8 cellular contexts compared by ENCODE assay signal in the genomic region with DNA sequence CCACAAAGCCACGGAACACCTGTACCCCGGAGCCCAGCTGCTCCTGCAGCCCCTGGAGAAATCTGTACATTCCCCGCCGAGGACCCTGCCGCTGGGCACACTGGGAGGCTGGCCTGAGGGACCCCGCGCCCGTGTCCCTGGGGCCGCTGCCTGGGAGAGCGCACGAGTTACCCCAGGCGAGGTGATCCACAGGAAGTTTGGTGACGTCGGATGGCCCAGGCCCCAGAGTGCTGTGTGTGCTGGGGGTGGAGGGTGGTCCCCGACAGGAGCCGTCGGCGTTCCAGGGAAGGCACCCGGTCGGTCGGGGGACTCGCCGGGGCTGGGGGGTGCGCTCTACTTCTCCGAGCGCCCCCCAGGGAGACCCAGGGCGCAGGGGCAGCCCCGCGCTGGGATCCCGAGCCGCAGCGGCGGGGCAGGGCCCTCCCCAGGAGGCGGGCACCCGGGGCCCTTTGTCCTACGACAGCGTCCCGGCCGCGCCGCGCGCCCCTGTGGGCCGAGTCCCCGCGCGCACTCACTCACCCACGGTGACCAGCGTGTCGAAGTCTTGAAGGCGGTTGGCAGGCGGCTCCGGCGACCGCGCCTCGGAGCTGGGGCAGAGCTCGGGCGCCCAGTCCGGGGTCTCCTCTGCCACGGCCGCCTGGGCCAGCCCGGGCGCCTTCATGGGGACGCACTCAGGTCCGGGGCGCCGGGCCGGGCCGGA.
DNase-seq lines count a peak whose midpoint lies in the region; ATAC-seq and TF ChIP-seq lines count a peak whose summit lies in the region.
"Not testable (repeated sequence)": the region's sequence is repeated elsewhere in the genome, so short reads cannot be mapped to it uniquely, and the experiment has no call there.

No MANE protein-coding gene starts in this region.

- H3K27me3 ChIP-seq in CD4-positive, CD25-positive, alpha-beta regulatory T cell (ENCODE audit: control insufficient read depth, insufficient read depth, low read length); skeletal muscle satellite cell (ENCODE audit: control insufficient read depth, insufficient read depth, low read length): not testable (repeated sequence)

- not testable (repeated sequence) for TF ChIP-seq CTCF in LNCaP clone FGC (IDR thresholded peaks at IDR 0.05; ENCODE audit: control insufficient read depth, extremely low read depth, insufficient read depth); astrocyte of the cerebellum (IDR thresholded peaks at IDR 0.05; ENCODE audit: low read depth, low read length, missing control alignments)

- not testable (repeated sequence) for H3K36me3 Mint-ChIP-seq in CD4-positive, CD25-positive, alpha-beta regulatory T cell

- H3K9ac ChIP-seq in skeletal muscle satellite cell (ENCODE audit: low read depth, low read length): peak overlapping the region; percentile 45

- H3K4me1 Mint-ChIP-seq in CD4-positive, CD25-positive, alpha-beta regulatory T cell: not testable (repeated sequence)

- not testable (repeated sequence) for H3K27ac Mint-ChIP-seq in CD4-positive, CD25-positive, alpha-beta regulatory T cell

- not testable (repeated sequence) for H3K27ac ChIP-seq in CD4-positive, CD25-positive, alpha-beta regulatory T cell (ENCODE audit: insufficient read depth, low read length, poor library complexity, severe bottlenecking)

- DNase-seq in CD4-positive, CD25-positive, alpha-beta regulatory T cell: peak in 1 of 3 donors; percentile 20
- DNase-seq in LNCaP clone FGC (ENCODE audit: low read depth); astrocyte of the cerebellum (ENCODE audit: low read depth): not testable (repeated sequence)

- not testable (repeated sequence) for H3K4me3 ChIP-seq in CD4-positive, CD25-positive, alpha-beta regulatory T cell (ENCODE audit: low read depth, low read length)
- peak overlapping the region; percentile 35; the same call in 1 of the 2 replicates for H3K4me3 ChIP-seq in LNCaP clone FGC (ENCODE audit: low read depth, low read length)
- peak overlapping the region; percentile 41 for H3K4me3 ChIP-seq in astrocyte of the cerebellum (ENCODE audit: low read depth, low read length)
- peak overlapping the region; percentile 17 for H3K4me3 ChIP-seq in iPS-11a (ENCODE audit: low read depth, low read length)
- peak overlapping the region; percentile 66 for H3K4me3 ChIP-seq in skeletal muscle satellite cell (ENCODE audit: low read length)

- H3K36me3 ChIP-seq in CD4-positive, CD25-positive, alpha-beta regulatory T cell (ENCODE audit: control insufficient read depth, insufficient read depth, low read length); skeletal muscle satellite cell (ENCODE audit: insufficient read depth, low read length): not testable (repeated sequence)

- H3K4me3 Mint-ChIP-seq in CD4-positive, CD25-positive, alpha-beta regulatory T cell: peak overlapping the region in 2 of 4 donors; percentile 69 to 81

- peak; percentile 8 to 56 for ATAC-seq in CD4-positive, CD25-positive, alpha-beta regulatory T cell (ENCODE audit: low read depth in 2 of 2)
- ATAC-seq in GM19452 (IDR thresholded peaks at IDR 0.05; ENCODE audit: unreplicated experiment) (peak; percentile 34), HG02970 (IDR thresholded peaks at IDR 0.05; ENCODE audit: low FRiP score, unreplicated experiment) (peak; percentile 54)
- ATAC-seq in activated CD4-positive, CD25-positive, alpha-beta regulatory T cell treated with anti-CD3 and anti-CD28 coated beads, Interleukin-2, amount 50 U/mL, for 24 hours: peak; percentile 51 to 67

- H3K4me1 ChIP-seq in CD4-positive, CD25-positive, alpha-beta regulatory T cell (ENCODE audit: control insufficient read depth, insufficient read depth, low read length, poor library complexity, severe bottlenecking); skeletal muscle satellite cell (ENCODE audit: control insufficient read depth, insufficient read depth, low read length): not testable (repeated sequence)

- peak overlapping the region; percentile 59 for H3K4me2 ChIP-seq in skeletal muscle satellite cell (ENCODE audit: low read length)

- in situ Hi-C loops in astrocyte of the cerebellum (cut with HindIII; ENCODE audit: low sequenced_read_pairs): not testable (repeated sequence)

- H3K9me3 ChIP-seq in CD4-positive, CD25-positive, alpha-beta regulatory T cell (ENCODE audit: control insufficient read depth in 2 of 2, low read length in 2 of 2); skeletal muscle satellite cell (replicated peaks; ENCODE audit: low read length): not testable (repeated sequence)

- H3K27me3 Mint-ChIP-seq in CD4-positive, CD25-positive, alpha-beta regulatory T cell: not testable (repeated sequence)

- not testable (repeated sequence) for H3K9me3 Mint-ChIP-seq in CD4-positive, CD25-positive, alpha-beta regulatory T cell
